Comparison of ENCODE assay signal across 10 cellular contexts in genomic region chr6:31495580-31495979, GRCh38. TPM values are rescaled to one million over a fixed set of nuclear protein-coding genes. Genes with fewer than 3 reads are reported as not detected.
DNase-seq lines count a peak whose midpoint lies in the region; TF ChIP-seq lines count a peak whose summit lies in the region.
"Had no signal": no experiment of that assay in that cellular context is flagged by ENCODE, and none has a peak within 500 bp of the region (broad histone marks: within the 10 kb centered on the region; RNA-seq: fewer than 3 reads in every experiment).

No MANE protein-coding gene starts in this region.

- H3K27ac ChIP-seq in GM23248 (peak overlapping the region; percentile 73), OCI-LY3 (ENCODE audit: low read length) (no peak overlapping the region), duodenal mucosa (ENCODE audit: low read depth, low read length) (no peak overlapping the region)

- H3K36me3 ChIP-seq in GM23248 (ENCODE audit: low read depth) = no peaks in the 10 kb centered on the region
- no peaks in the 10 kb centered on the region for H3K36me3 ChIP-seq in OCI-LY3 (replicated peaks; ENCODE audit: low read depth, low read length)
- H3K36me3 ChIP-seq in duodenal mucosa (ENCODE audit: control insufficient read depth in 1 of 2, insufficient read depth in 2 of 2, low read length in 2 of 2) = no peaks in the 10 kb centered on the region

- H3K9ac ChIP-seq in GM23248 (peak overlapping the region; percentile 78), OCI-LY3 (ENCODE audit: low read length) (peak overlapping the region; percentile 71), duodenal mucosa (ENCODE audit: low read depth in 1 of 2, low read length in 2 of 2) (peak overlapping the region; percentile 79 to 81)

- H3K79me2 ChIP-seq in GM23248 (ENCODE audit: insufficient read depth) = peaks cover 27% of the 10 kb centered on the region
- peaks cover 13% of the 10 kb centered on the region for H3K79me2 ChIP-seq in OCI-LY3 (ENCODE audit: low read length)

- DNase-seq in GM23248 (peak; percentile 63), renal cortical epithelial cell (ENCODE audit: low read depth) (peak; percentile 77), hippocampal formation (lab: John Stamatoyannopoulos, UW) (no peak), amygdala (lab: John Stamatoyannopoulos, UW) (no peak), COLO668 (lab: John Stamatoyannopoulos, UW; ENCODE audit: unreplicated experiment) (no peak), AG08395 (ENCODE audit: low spot score) (no peak)

- no peak for TF ChIP-seq CTCF in OCI-LY3 (IDR thresholded peaks at IDR 0.05; ENCODE audit: low read depth, low read length)

- H3K4me1 ChIP-seq in GM23248 (ENCODE audit: insufficient read depth) (peaks cover 9% of the 10 kb centered on the region), OCI-LY3 (ENCODE audit: low read length) (peaks cover 11% of the 10 kb centered on the region; the same call in 1 of the 2 replicates), duodenal mucosa (ENCODE audit: control insufficient read depth in 1 of 2, insufficient read depth in 2 of 2, low read length in 2 of 2) (peaks cover 6 to 42% of the 10 kb centered on the region in 2 donors)

- H2AFZ ChIP-seq in GM23248 = peak overlapping the region; percentile 93; the same call in 1 of the 2 replicates
- no peak overlapping the region for H2AFZ ChIP-seq in OCI-LY3 (ENCODE audit: low read depth, low read length)

- peaks cover 20% of the 10 kb centered on the region for H3F3A ChIP-seq in GM23248 (ENCODE audit: insufficient read depth)

- in situ Hi-C loops in GM23248 (cut with MboI) = loop anchor here (10.0 kb wide), 1 partner anchor 99 kb away; the partner anchor contains the start of gene NCR3

- H3K4me3 ChIP-seq in GM23248 (peak overlapping the region; percentile 87), OCI-LY3 (ENCODE audit: low read length) (peak overlapping the region; percentile 87), duodenal mucosa (ENCODE audit: low read depth in 1 of 2, low read length in 2 of 2) (peak overlapping the region; percentile 56 to 77)

- H3K4me2 ChIP-seq in GM23248 (ENCODE audit: unreplicated experiment) (peak overlapping the region; percentile 88), OCI-LY3 (ENCODE audit: low read length) (peak overlapping the region; percentile 67)

- WGBS in GM23248 (ENCODE audit: low coverage in 1 of 2, low lambda C conversion rate in 2 of 2, missing lambda C conversion rate in 2 of 2), 2 experiments = 40 to 52% methylated on average over 2 of the region's 2 CpGs

- no peaks in the 10 kb centered on the region for H3K9me2 ChIP-seq in GM23248 (ENCODE audit: insufficient read depth)

- no peaks in the 10 kb centered on the region for H4K20me1 ChIP-seq in GM23248 (ENCODE audit: insufficient read depth)
- 0 out of 2 replicates have a peak, but pooled peaks cover 1% of the 10 kb centered on the region for H4K20me1 ChIP-seq in OCI-LY3 (ENCODE audit: insufficient read depth, low read length)

- H3K27me3 ChIP-seq in GM23248 (replicated peaks; ENCODE audit: insufficient read depth) = no peaks in the 10 kb centered on the region
- no peaks in the 10 kb centered on the region for H3K27me3 ChIP-seq in OCI-LY3 (ENCODE audit: low read depth, low read length)
- H3K27me3 ChIP-seq in duodenal mucosa (ENCODE audit: control insufficient read depth in 1 of 2, insufficient read depth in 2 of 2, low read length in 2 of 2) = no peaks in the 10 kb centered on the region

- H3K9me3 ChIP-seq in GM23248 (ENCODE audit: low read depth) (no peaks in the 10 kb centered on the region), OCI-LY3 (ENCODE audit: insufficient read depth, low read length) (no peaks in the 10 kb centered on the region), duodenal mucosa (ENCODE audit: control insufficient read depth in 1 of 2, low read length in 2 of 2) (no peaks in the 10 kb centered on the region)

RNA-seq across cellular contexts. Expression of gene MICB, which starts 2.4 kb away (rescaled TPM):
- 4.1 and 4.9 TPM in 2 replicates for total RNA-seq in GM23248 (2014; rRNA removed; shearing (Covaris generic))
- polyA plus RNA-seq in GM23248 (2016; fragmentation: Nextera tagmentation; extraction: Ambion mirVana) = 3.7 and 4.2 TPM in 2 replicates
- total RNA-seq in renal cortical epithelial cell = 5.3 and 17.5 TPM in 2 replicates

RNA-seq across cellular contexts. Expression of gene MCCD1, which starts 33.2 kb away (rescaled TPM):
- total RNA-seq in GM23248 (2014; rRNA removed; shearing (Covaris generic)) = not detected in 2 replicates
- not detected in 2 replicates for polyA plus RNA-seq in GM23248 (2016; fragmentation: Nextera tagmentation; extraction: Ambion mirVana)
- 0.15 TPM in 1 of 2 replicates, not detected in the other for total RNA-seq in renal cortical epithelial cell
- total RNA-seq: dermis microvascular lymphatic vessel endothelial cell, H4 had no signal

RNA-seq across cellular contexts. Expression of gene DDX39B, which starts 46.2 kb away (rescaled TPM):
- total RNA-seq in GM23248 (2014; rRNA removed; shearing (Covaris generic)) = 319 and 415 TPM in 2 replicates
- 197 and 204 TPM in 2 replicates for polyA plus RNA-seq in GM23248 (2016; fragmentation: Nextera tagmentation; extraction: Ambion mirVana)
- total RNA-seq in renal cortical epithelial cell = 234 and 346 TPM in 2 replicates

RNA-seq across cellular contexts. Expression of gene ATP6V1G2, which starts 50.8 kb away (rescaled TPM):
- 0.89 and 1.8 TPM in 2 replicates for total RNA-seq in GM23248 (2014; rRNA removed; shearing (Covaris generic))
- 2.8 and 3.5 TPM in 2 replicates for polyA plus RNA-seq in GM23248 (2016; fragmentation: Nextera tagmentation; extraction: Ambion mirVana)
- total RNA-seq in renal cortical epithelial cell = 1.0 TPM in 1 of 2 replicates, not detected in the other
- total RNA-seq: dermis microvascular lymphatic vessel endothelial cell had no signal

RNA-seq across cellular contexts. Expression of gene NFKBIL1, which starts 51.8 kb away (rescaled TPM):
- 20.4 and 22.9 TPM in 2 replicates for total RNA-seq in GM23248 (2014; rRNA removed; shearing (Covaris generic))
- polyA plus RNA-seq in GM23248 (2016; fragmentation: Nextera tagmentation; extraction: Ambion mirVana) = 12.3 and 15.0 TPM in 2 replicates
- 17.6 and 30.0 TPM in 2 replicates for total RNA-seq in renal cortical epithelial cell

Comparison
In these comparisons a context has a peak if more than half of its experiments do, and no peak if none do; other contexts are left out.
1. DNase-seq: peak in GM23248 (single experiment) and renal cortical epithelial cell (single experiment); none in hippocampal formation (0 of 2), amygdala (0 of 56), COLO668 (single experiment) and AG08395 (single experiment).
2. Peak in every context shown above with its lines, with median percentiles within 50 percentile points of each other: H3K4me3 ChIP-seq and H3K9ac ChIP-seq.